29 cellular contexts compared by ENCODE assay signal in genomic region chr1:246396322-246396721, GRCh38.
"Had no signal": no experiment of that assay in that cellular context is flagged by ENCODE, and none has a peak within 500 bp of the region (broad histone marks: within the 10 kb centered on the region; RNA-seq: fewer than 3 reads in every experiment).

No MANE protein-coding gene starts in this region.

- H3K9me3 ChIP-seq: colonic mucosa, esophagus muscularis mucosa, esophagus squamous epithelium had no signal

- FAIRE-seq: colon, endometrium, endothelial cell of umbilical vein, frontal cortex had no signal

- H3K36me3 ChIP-seq: colonic mucosa, esophagus muscularis mucosa, esophagus squamous epithelium, gastrocnemius medialis, gastroesophageal sphincter, heart left ventricle, heart right ventricle had no signal

- H3K4me3 ChIP-seq: colonic mucosa, coronary artery, dorsolateral prefrontal cortex, esophagus muscularis mucosa, esophagus squamous epithelium, gastrocnemius medialis, gastroesophageal sphincter, heart left ventricle, heart right ventricle had no signal

- H3K4me3 Mint-ChIP-seq: dendritic cell treated with granulocyte-macrophage colony-stimulating factor and Interleukin-4, amounts not matched to agents 40 ng/mL and 50 ng/mL, for 4 days; effector memory CD8-positive, alpha-beta T cell; endodermal cell had no signal

- H3K27me3 Mint-ChIP-seq: dendritic cell treated with granulocyte-macrophage colony-stimulating factor and Interleukin-4, amounts not matched to agents 40 ng/mL and 50 ng/mL, for 4 days; effector memory CD8-positive, alpha-beta T cell had no signal

- H3K4me1 ChIP-seq: colonic mucosa, esophagus muscularis mucosa, esophagus squamous epithelium, foreskin keratinocyte, gastrocnemius medialis, heart left ventricle, heart right ventricle had no signal

- H3K4me1 Mint-ChIP-seq: endodermal cell had no signal

- H3K27ac ChIP-seq: colonic mucosa, coronary artery, epithelial cell of prostate, esophagus muscularis mucosa, esophagus squamous epithelium, foreskin keratinocyte, gastrocnemius medialis, gastroesophageal sphincter, heart left ventricle, heart right ventricle had no signal

- DNase-seq: colonic mucosa; cortex of kidney; dermis blood vessel endothelial cell; effector CD4-positive, alpha-beta T cell; effector CD8-positive, alpha-beta T cell; effector memory CD4-positive, alpha-beta T cell; effector memory CD8-positive, alpha-beta T cell; endodermal cell; erythroblast; esophagus squamous epithelium; foreskin fibroblast; foreskin keratinocyte; foreskin melanocyte; gastrocnemius medialis; glutamatergic neuron; head of caudate nucleus; heart left ventricle; heart right ventricle had no signal

- H3K27me3 ChIP-seq: colonic mucosa, dorsolateral prefrontal cortex, esophagus muscularis mucosa, esophagus squamous epithelium, foreskin keratinocyte, gastrocnemius medialis, gastroesophageal sphincter, heart left ventricle, heart right ventricle had no signal

- H3K27ac Mint-ChIP-seq: dendritic cell treated with granulocyte-macrophage colony-stimulating factor and Interleukin-4, amounts not matched to agents 40 ng/mL and 50 ng/mL, for 4 days; effector memory CD8-positive, alpha-beta T cell; endodermal cell had no signal

- ATAC-seq: effector memory CD8-positive, alpha-beta T cell; esophagus mucosa; foreskin keratinocyte; gastrocnemius medialis; gastroesophageal sphincter; heart left ventricle; heart right ventricle had no signal
